ENCODE assay signal across 8 cellular contexts in the genomic region with DNA sequence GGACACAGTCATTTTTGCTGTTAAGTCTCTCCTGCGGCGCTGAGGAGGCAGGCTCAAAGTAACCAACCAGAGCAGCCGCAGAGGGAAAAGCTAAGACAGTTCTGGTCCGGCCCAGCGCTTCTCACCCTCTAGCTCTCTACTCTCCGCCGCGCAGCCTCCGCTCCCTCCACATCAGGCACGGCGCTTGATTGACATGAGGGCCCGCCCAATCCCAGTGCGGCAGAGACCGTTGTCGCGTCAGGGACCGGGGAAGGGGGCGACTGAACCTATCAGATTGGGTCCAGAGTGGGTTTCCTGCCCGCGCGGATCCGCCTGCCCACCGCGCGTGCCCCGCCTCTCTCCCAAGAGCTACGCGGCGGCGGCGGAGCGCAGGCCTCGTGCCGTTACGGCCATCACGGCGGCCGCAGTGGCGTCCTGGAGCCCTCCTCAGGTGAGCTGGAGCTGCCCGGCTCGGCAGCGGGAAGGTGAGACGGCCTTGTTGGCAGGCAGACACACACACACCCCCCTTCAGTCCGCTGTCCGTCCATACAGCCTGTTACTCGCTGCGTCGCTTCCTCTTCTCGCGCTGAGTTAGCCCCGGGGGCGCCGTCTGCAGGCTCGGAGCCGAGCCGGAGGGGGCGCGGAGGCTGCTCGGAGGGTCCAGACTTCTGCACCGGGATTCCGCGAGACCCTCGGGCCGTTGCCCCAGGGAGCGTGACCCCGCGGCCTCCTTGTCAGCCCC. TPM values are rescaled to one million over a fixed set of nuclear protein-coding genes. Genes with fewer than 3 reads are reported as not detected.
DNase-seq lines count a peak whose midpoint lies in the region; ATAC-seq and TF ChIP-seq lines count a peak whose summit lies in the region.

A gene (plus strand): TSS at position 319 of the 721 bp plus-strand sequence. CDS start 65,794 bp downstream, outside the sequence.

- no peaks in the 10 kb centered on the region for H3K9me3 Mint-ChIP-seq in T-helper 1 cell treated with Interleukin-12 subunit alpha and Interleukin-12 subunit beta and Interleukin-4 antibody, amounts not matched to agents 30 μg/mL and 1 μg/mL, for 36 hours
- H3K9me3 Mint-ChIP-seq in progenitor cell of endocrine pancreas (ENCODE audit: low read depth): no peaks in the 10 kb centered on the region

- intact Hi-C loops in left cardiac atrium (cut with DNase I): loop anchor here in 1 of 2 donors (10.0 kb wide), 1 partner anchor 107 kb away; a partner anchor contains a TSS

- peak within 1 kb of the TSS; percentile 97 for H3K4me3 Mint-ChIP-seq in T-helper 1 cell treated with Interleukin-12 subunit alpha and Interleukin-12 subunit beta and Interleukin-4 antibody, amounts not matched to agents 30 μg/mL and 1 μg/mL, for 36 hours
- peak within 1 kb of the TSS; percentile 95 for H3K4me3 Mint-ChIP-seq in progenitor cell of endocrine pancreas (ENCODE audit: low read depth)

- ATAC-seq in HG02884 (IDR thresholded peaks at IDR 0.05; ENCODE audit: unreplicated experiment): peak; percentile 96
- peak; percentile 99 for ATAC-seq in left cardiac atrium

- DNase-seq in GM13977 (ENCODE audit: low spot score) (peak; percentile 95), NCI-H1694 (lab: John Stamatoyannopoulos, UW) (peak; percentile 97), amniotic stem cell (lab: John Stamatoyannopoulos, UW) (peak; percentile 97), left cardiac atrium (peak; percentile 99), progenitor cell of endocrine pancreas (ENCODE audit: low spot score, unreplicated experiment) (peak; percentile 95), ureter (ENCODE audit: low spot score) (peak; percentile 99)

- H3K36me3 Mint-ChIP-seq in T-helper 1 cell treated with Interleukin-12 subunit alpha and Interleukin-12 subunit beta and Interleukin-4 antibody, amounts not matched to agents 30 μg/mL and 1 μg/mL, for 36 hours (ENCODE audit: low read depth): peaks cover 14% of the 10 kb centered on the region
- peaks cover 5% of the 10 kb centered on the region for H3K36me3 Mint-ChIP-seq in progenitor cell of endocrine pancreas (ENCODE audit: insufficient read depth)

- TF ChIP-seq CTCF in GM13977 (IDR thresholded peaks at IDR 0.05; ENCODE audit: extremely low read depth, insufficient read depth, missing control alignments) (peak; percentile 9), progenitor cell of endocrine pancreas (IDR thresholded peaks at IDR 0.05; ENCODE audit: unreplicated experiment) (peak; percentile 31)

- in situ Hi-C loops in GM13977 (cut with MboI; ENCODE audit: low pct_unique_long_range_greater_than_20kb, low sequenced_read_pairs, unreplicated experiment): no loop called here

- H3K27ac Mint-ChIP-seq in T-helper 1 cell treated with Interleukin-12 subunit alpha and Interleukin-12 subunit beta and Interleukin-4 antibody, amounts not matched to agents 30 μg/mL and 1 μg/mL, for 36 hours: peak within 1 kb of the TSS; percentile 96
- H3K27ac Mint-ChIP-seq in progenitor cell of endocrine pancreas: peak within 1 kb of the TSS; percentile 96

- no peaks in the 10 kb centered on the region for H3K27me3 Mint-ChIP-seq in T-helper 1 cell treated with Interleukin-12 subunit alpha and Interleukin-12 subunit beta and Interleukin-4 antibody, amounts not matched to agents 30 μg/mL and 1 μg/mL, for 36 hours (ENCODE audit: low read depth)
- no peaks in the 10 kb centered on the region for H3K27me3 Mint-ChIP-seq in progenitor cell of endocrine pancreas

- peaks cover 47% of the 10 kb centered on the region for H3K4me1 Mint-ChIP-seq in T-helper 1 cell treated with Interleukin-12 subunit alpha and Interleukin-12 subunit beta and Interleukin-4 antibody, amounts not matched to agents 30 μg/mL and 1 μg/mL, for 36 hours (ENCODE audit: low read depth)
- H3K4me1 Mint-ChIP-seq in progenitor cell of endocrine pancreas (ENCODE audit: low read depth): peaks cover 24% of the 10 kb centered on the region

RNA-seq across cellular contexts. Expression of the gene that starts here (rescaled TPM):
- total RNA-seq in left cardiac atrium (10 to 100 TPM; 29.5 to 29.9 TPM), progenitor cell of endocrine pancreas (23.8 and 26.2 TPM in 2 replicates), ureter (42.0 TPM)

Comparison
In these comparisons a context has a peak if more than half of its experiments do, and no peak if none do; other contexts are left out.
1. Peak in every context shown above with its lines: DNase-seq and ATAC-seq.